In genomic region chr6:2021713-2022125, GRCh38 we compare ENCODE assay signal across 9 cellular contexts.
DNase-seq lines count a peak whose midpoint lies in the region; ATAC-seq and TF ChIP-seq lines count a peak whose summit lies in the region.
"Had no signal": no experiment of that assay in that cellular context is flagged by ENCODE, and none has a peak within 500 bp of the region (broad histone marks: within the 10 kb centered on the region; RNA-seq: fewer than 3 reads in every experiment).

No MANE protein-coding gene starts in this region.

- H3K9me3 Mint-ChIP-seq in nephron progenitor cell: peaks cover 8% of the 10 kb centered on the region
- H3K9me3 Mint-ChIP-seq in activated T-cell treated with anti-CD3 and anti-CD28 coated beads, Interleukin-2, amount 50 U/mL, for 24 hours: peaks cover 3% of the 10 kb centered on the region
- H3K9me3 Mint-ChIP-seq: T-helper 1 cell treated with Interleukin-12 subunit alpha and Interleukin-12 subunit beta and Interleukin-4 antibody, amounts not matched to agents 30 μg/mL and 1 μg/mL, for 36 hours had no signal

- TF ChIP-seq CTCF in choroid plexus epithelial cell (conservative IDR thresholded peaks at IDR 0.05; ENCODE audit: low read depth, low read length) (no peak), nephron progenitor cell (IDR thresholded peaks at IDR 0.05) (no peak)

- no peak for ATAC-seq in GM21786 (IDR thresholded peaks at IDR 0.05; ENCODE audit: unreplicated experiment)

- H3K27me3 Mint-ChIP-seq in nephron progenitor cell (ENCODE audit: low read depth, poor library complexity): no peaks in the 10 kb centered on the region
- no peaks in the 10 kb centered on the region for H3K27me3 Mint-ChIP-seq in activated T-cell treated with anti-CD3 and anti-CD28 coated beads, Interleukin-2, amount 50 U/mL, for 24 hours

- peak overlapping the region; percentile 43 for H3K27ac Mint-ChIP-seq in nephron progenitor cell
- no peak overlapping the region for H3K27ac Mint-ChIP-seq in activated T-cell treated with anti-CD3 and anti-CD28 coated beads, Interleukin-2, amount 50 U/mL, for 24 hours
- H3K27ac Mint-ChIP-seq: T-helper 1 cell treated with Interleukin-12 subunit alpha and Interleukin-12 subunit beta and Interleukin-4 antibody, amounts not matched to agents 30 μg/mL and 1 μg/mL, for 36 hours had no signal

- no peak overlapping the region for H3K4me3 ChIP-seq in choroid plexus epithelial cell (ENCODE audit: low read depth, low read length)

- peak; percentile 94 for DNase-seq in DMS 273 (lab: John Stamatoyannopoulos, UW; ENCODE audit: unreplicated experiment)
- peak; percentile 82 for DNase-seq in NCI-H2081 treated with DMSO at 0.1 percent for 48 hours (lab: John Stamatoyannopoulos, UW)
- DNase-seq in choroid plexus epithelial cell (ENCODE audit: low read depth): peak; percentile 79
- DNase-seq in nephron progenitor cell: peak; percentile 13
- DNase-seq in inferior parietal cortex (ENCODE audit: extremely low spot score): no peak
- DNase-seq in 8988T: no peak
- DNase-seq in activated T-cell treated with anti-CD3 and anti-CD28 coated beads, Interleukin-2, amount 50 U/mL, for 24 hours: no peak

- H3K4me3 Mint-ChIP-seq in nephron progenitor cell: no peak overlapping the region
- no peak overlapping the region for H3K4me3 Mint-ChIP-seq in activated T-cell treated with anti-CD3 and anti-CD28 coated beads, Interleukin-2, amount 50 U/mL, for 24 hours
- H3K4me3 Mint-ChIP-seq: T-helper 1 cell treated with Interleukin-12 subunit alpha and Interleukin-12 subunit beta and Interleukin-4 antibody, amounts not matched to agents 30 μg/mL and 1 μg/mL, for 36 hours had no signal

- H3K36me3 Mint-ChIP-seq in nephron progenitor cell (ENCODE audit: low read depth): peaks cover 8% of the 10 kb centered on the region
- peaks cover 12% of the 10 kb centered on the region for H3K36me3 Mint-ChIP-seq in activated T-cell treated with anti-CD3 and anti-CD28 coated beads, Interleukin-2, amount 50 U/mL, for 24 hours (ENCODE audit: low read depth)

- H3K4me1 Mint-ChIP-seq in nephron progenitor cell: peaks cover 48% of the 10 kb centered on the region
- peaks cover 18% of the 10 kb centered on the region for H3K4me1 Mint-ChIP-seq in activated T-cell treated with anti-CD3 and anti-CD28 coated beads, Interleukin-2, amount 50 U/mL, for 24 hours (ENCODE audit: low read depth)

Comparison
In these comparisons a context has a peak if more than half of its experiments do, and no peak if none do; other contexts are left out.
1. DNase-seq: peak in DMS 273 (single experiment), NCI-H2081 treated with DMSO at 0.1 percent for 48 hours (single experiment), choroid plexus epithelial cell (single experiment) and nephron progenitor cell (single experiment); none in inferior parietal cortex (single experiment), 8988T (single experiment) and activated T-cell treated with anti-CD3 and anti-CD28 coated beads, Interleukin-2, amount 50 U/mL, for 24 hours (single experiment).